Comparison of ENCODE assay signal across 10 cellular contexts in genomic region chr2:64651590-64651989, GRCh38. TPM values are rescaled to one million over a fixed set of nuclear protein-coding genes. Genes with fewer than 3 reads are reported as not detected.
DNase-seq lines count a peak whose midpoint lies in the region; ATAC-seq and TF ChIP-seq lines count a peak whose summit lies in the region.
"Had no signal": no experiment of that assay in that cellular context is flagged by ENCODE, and none has a peak within 500 bp of the region (broad histone marks: within the 10 kb centered on the region; RNA-seq: fewer than 3 reads in every experiment).

No MANE protein-coding gene starts in this region.

- 23% methylated on average over 4 of the region's 4 CpGs; no CpG with 5 or more reads in 1 of the 2 experiments for WGBS in endodermal cell (ENCODE audit: insufficient coverage in 1 of 2, insufficient read length in 1 of 2), 2 experiments
- no CpG with 5 or more reads among the region's 4 CpGs for WGBS in trophoblast cell (ENCODE audit: extremely low coverage, insufficient coverage, insufficient read length)

- H3K27me3 Mint-ChIP-seq in CD8-positive, alpha-beta memory T cell: no peaks in the 10 kb centered on the region
- H3K27me3 Mint-ChIP-seq in endodermal cell (ENCODE audit: insufficient read depth): peaks cover 8% of the 10 kb centered on the region

- no peak overlapping the region for H3K4me3 ChIP-seq in CD8-positive, alpha-beta memory T cell (ENCODE audit: low read length)
- peak overlapping the region; percentile 92 for H3K4me3 ChIP-seq in Loucy (ENCODE audit: low read length, poor library complexity, severe bottlenecking)
- H3K4me3 ChIP-seq in endodermal cell (ENCODE audit: low read length): peak overlapping the region; percentile 93
- no peak overlapping the region for H3K4me3 ChIP-seq in trophoblast cell (ENCODE audit: low read depth, low read length)

- CTCF ChIA-PET in CD8-positive, alpha-beta memory T cell (lab: Charles Lee): interaction anchor here (0.8 to 9.7 kb wide), 14 partner anchors 7 to 382 kb away, joined by 3 to 81 read pairs (median 20); partner anchors contain the start of gene AFTPH

- no peak overlapping the region for H3K23ac ChIP-seq in trophoblast cell (ENCODE audit: low read length)

- peaks cover 73% of the 10 kb centered on the region for H3K79me2 ChIP-seq in Loucy (ENCODE audit: insufficient read depth, low read length)
- peaks cover 18% of the 10 kb centered on the region for H3K79me2 ChIP-seq in trophoblast cell (ENCODE audit: control insufficient read depth, insufficient read depth, low read length, poor library complexity)

- no peaks in the 10 kb centered on the region for H3K9me3 ChIP-seq in CD8-positive, alpha-beta memory T cell (ENCODE audit: low read length)
- H3K9me3 ChIP-seq in Loucy (ENCODE audit: insufficient read depth, low read depth, low read length) (no peaks in the 10 kb centered on the region), endodermal cell (ENCODE audit: control insufficient read depth, low read length) (no peaks in the 10 kb centered on the region), trophoblast cell (ENCODE audit: insufficient read depth, low read depth, low read length) (no peaks in the 10 kb centered on the region)

- peak overlapping the region; percentile 97 for H3K4ac ChIP-seq in trophoblast cell (ENCODE audit: low read depth, low read length)

- no peak overlapping the region for H4K91ac ChIP-seq in trophoblast cell (ENCODE audit: low read depth, low read length)

- H3K9ac ChIP-seq in Loucy (ENCODE audit: low read depth, low read length, poor library complexity, severe bottlenecking) (peak overlapping the region; percentile 90), endodermal cell (ENCODE audit: extremely low read depth, low read length, poor library complexity, severe bottlenecking) (peak overlapping the region; percentile 70), trophoblast cell (ENCODE audit: low read length) (no peak overlapping the region)

- no peak overlapping the region for H2BK120ac ChIP-seq in trophoblast cell (ENCODE audit: insufficient read depth, low read length, poor library complexity)

- H3F3A ChIP-seq in Loucy (ENCODE audit: low read depth): peaks cover 21% of the 10 kb centered on the region; the same call in 1 of the 2 replicates

- H3K79me1 ChIP-seq in trophoblast cell (ENCODE audit: low read length): peaks cover 21% of the 10 kb centered on the region

- peak overlapping the region; percentile 92 for H3K4me2 ChIP-seq in Loucy (ENCODE audit: low read depth, low read length, poor library complexity, severe bottlenecking)
- no peak overlapping the region for H3K4me2 ChIP-seq in trophoblast cell (ENCODE audit: low read length)

- H2AFZ ChIP-seq in Loucy (ENCODE audit: low read length): no peak overlapping the region
- H2AFZ ChIP-seq in trophoblast cell (ENCODE audit: insufficient read depth, low read length, poor library complexity): no peak overlapping the region

- H3K27ac Mint-ChIP-seq in CD8-positive, alpha-beta memory T cell: peak overlapping the region in 3 of 8 donors; percentile 39 to 88 (median 64)
- no peak overlapping the region for H3K27ac Mint-ChIP-seq in endodermal cell

- H4K8ac ChIP-seq in trophoblast cell (ENCODE audit: low read depth, low read length): no peak overlapping the region

- no peaks in the 10 kb centered on the region for H3K27me3 ChIP-seq in CD8-positive, alpha-beta memory T cell (ENCODE audit: insufficient read depth, low read length, poor library complexity, severe bottlenecking)
- H3K27me3 ChIP-seq in Loucy (ENCODE audit: insufficient read depth, low read length, poor library complexity, severe bottlenecking) (no peaks in the 10 kb centered on the region), endodermal cell (ENCODE audit: control insufficient read depth, insufficient read depth, low read length, poor library complexity, severe bottlenecking) (no peaks in the 10 kb centered on the region), trophoblast cell (ENCODE audit: insufficient read depth, low read length) (no peaks in the 10 kb centered on the region)

- H3K4me3 Mint-ChIP-seq in CD8-positive, alpha-beta memory T cell: peak overlapping the region in 4 of 7 donors; percentile 89 to 92 (median 90)
- peak overlapping the region; percentile 76 for H3K4me3 Mint-ChIP-seq in endodermal cell

- no peak overlapping the region for H2BK12ac ChIP-seq in trophoblast cell (ENCODE audit: low read length)

- POLR2A ChIA-PET in CD8-positive, alpha-beta memory T cell (lab: Charles Lee): interaction anchor here (1.1 to 6.0 kb wide), 4 partner anchors 13 to 98 kb away, joined by 3 to 167 read pairs (median 34); no protein-coding TSS in a partner anchor

- no peak for DNase-seq in CD8-positive, alpha-beta memory T cell
- no peak for DNase-seq in endodermal cell
- no peak for DNase-seq in trophoblast cell
- no peak for DNase-seq in HUDEP-2 (lab: John Stamatoyannopoulos, UW; ENCODE audit: unreplicated experiment in 76 of 76)
- DNase-seq in epidermal melanocyte (ENCODE audit: insufficient read length, low spot score): no peak
- DNase-seq: NCI-H2107; stimulated activated CD4-positive, alpha-beta T cell treated with anti-CD3 and anti-CD28 coated beads, Interleukin-2, amount 100 ng/mL, for 24 hours had no signal

- H3K4me1 ChIP-seq in CD8-positive, alpha-beta memory T cell (ENCODE audit: insufficient read depth, low read length): peaks cover 60% of the 10 kb centered on the region
- peaks cover 66% of the 10 kb centered on the region for H3K4me1 ChIP-seq in Loucy (ENCODE audit: insufficient read depth, low read length, poor library complexity, severe bottlenecking)
- peaks cover 23% of the 10 kb centered on the region for H3K4me1 ChIP-seq in endodermal cell (ENCODE audit: control insufficient read depth, insufficient read depth, low read length)
- H3K4me1 ChIP-seq in trophoblast cell (ENCODE audit: control insufficient read depth in 1 of 2, insufficient read depth in 2 of 2, low read length in 2 of 2): peaks cover 2 to 14% of the 10 kb centered on the region in 2 experiments

- no peak overlapping the region for H2BK5ac ChIP-seq in trophoblast cell (ENCODE audit: low read depth, low read length, poor library complexity)

- no peak for ATAC-seq in HG03432 (IDR thresholded peaks at IDR 0.05; ENCODE audit: unreplicated experiment)
- ATAC-seq in GM18517 (IDR thresholded peaks at IDR 0.05; ENCODE audit: unreplicated experiment): no peak

- H3K9me2 ChIP-seq in Loucy (replicated peaks; ENCODE audit: low read depth, low read length): no peaks in the 10 kb centered on the region

- no peak overlapping the region for H2AK5ac ChIP-seq in trophoblast cell (ENCODE audit: low read length)

- H3K36me3 ChIP-seq in CD8-positive, alpha-beta memory T cell (ENCODE audit: insufficient read depth, low read length): no peaks in the 10 kb centered on the region
- H3K36me3 ChIP-seq in Loucy (ENCODE audit: insufficient read depth, low read length) (no peaks in the 10 kb centered on the region), endodermal cell (ENCODE audit: control insufficient read depth, insufficient read depth, low read length) (no peaks in the 10 kb centered on the region), trophoblast cell (ENCODE audit: control insufficient read depth in 1 of 2, insufficient read depth in 2 of 2, low read length in 2 of 2) (no peaks in the 10 kb centered on the region)

- H4K12ac ChIP-seq in trophoblast cell (ENCODE audit: low read depth, low read length): no peak overlapping the region

- peak overlapping the region; percentile 76 for H3K27ac ChIP-seq in CD8-positive, alpha-beta memory T cell (ENCODE audit: low read depth, low read length)
- H3K27ac ChIP-seq in endodermal cell (ENCODE audit: low read depth, low read length): no peak overlapping the region
- no peak overlapping the region for H3K27ac ChIP-seq in trophoblast cell (ENCODE audit: low read depth, low read length)

- peaks cover 0 to 8% (median 0%) of the 10 kb centered on the region in 3 donors for H3K36me3 Mint-ChIP-seq in CD8-positive, alpha-beta memory T cell
- H3K36me3 Mint-ChIP-seq in endodermal cell (ENCODE audit: low read depth): no peaks in the 10 kb centered on the region

- H3K14ac ChIP-seq in trophoblast cell (ENCODE audit: low read length): no peak overlapping the region

- peaks cover 59 to 83% (median 75%) of the 10 kb centered on the region in 3 donors for H3K4me1 Mint-ChIP-seq in CD8-positive, alpha-beta memory T cell
- peaks cover 58% of the 10 kb centered on the region for H3K4me1 Mint-ChIP-seq in endodermal cell

- H3K9me3 Mint-ChIP-seq in CD8-positive, alpha-beta memory T cell: no peaks in the 10 kb centered on the region
- H3K9me3 Mint-ChIP-seq in endodermal cell: no peaks in the 10 kb centered on the region

- H3K18ac ChIP-seq in trophoblast cell (ENCODE audit: low read length): no peak overlapping the region

- no peak for TF ChIP-seq CTCF in Loucy (conservative IDR thresholded peaks at IDR 0.05; ENCODE audit: low read length)
- no peak for TF ChIP-seq CTCF in endodermal cell (conservative IDR thresholded peaks at IDR 0.05)

- peaks cover 66% of the 10 kb centered on the region for H4K20me1 ChIP-seq in Loucy (ENCODE audit: insufficient read depth, low read length, poor library complexity, severe bottlenecking)

RNA-seq across cellular contexts. Expression of gene SERTAD2, which starts 2.1 kb away (rescaled TPM):
- 10 to 100 TPM; 20.6 to 21.4 TPM for total RNA-seq in CD8-positive, alpha-beta memory T cell
- polyA plus RNA-seq in CD8-positive, alpha-beta memory T cell: 6.3 TPM
- total RNA-seq in endodermal cell: 10 to 100 TPM; 17.1 to 20.3 TPM
- polyA plus RNA-seq in endodermal cell (2013, experiment 1 of 2): 27.7 TPM
- polyA plus RNA-seq in endodermal cell (2013, experiment 2 of 2): 25.7 TPM
- 31.5 and 33.8 TPM in 2 replicates for polyA plus RNA-seq in trophoblast cell (2013)

Comparison
In these comparisons a context has a peak if more than half of its experiments do, and no peak if none do; other contexts are left out.
1. H3K4me3 ChIP-seq: peak in Loucy (single experiment) and endodermal cell (single experiment); none in CD8-positive, alpha-beta memory T cell (single experiment) and trophoblast cell (single experiment).